In the genomic region with DNA sequence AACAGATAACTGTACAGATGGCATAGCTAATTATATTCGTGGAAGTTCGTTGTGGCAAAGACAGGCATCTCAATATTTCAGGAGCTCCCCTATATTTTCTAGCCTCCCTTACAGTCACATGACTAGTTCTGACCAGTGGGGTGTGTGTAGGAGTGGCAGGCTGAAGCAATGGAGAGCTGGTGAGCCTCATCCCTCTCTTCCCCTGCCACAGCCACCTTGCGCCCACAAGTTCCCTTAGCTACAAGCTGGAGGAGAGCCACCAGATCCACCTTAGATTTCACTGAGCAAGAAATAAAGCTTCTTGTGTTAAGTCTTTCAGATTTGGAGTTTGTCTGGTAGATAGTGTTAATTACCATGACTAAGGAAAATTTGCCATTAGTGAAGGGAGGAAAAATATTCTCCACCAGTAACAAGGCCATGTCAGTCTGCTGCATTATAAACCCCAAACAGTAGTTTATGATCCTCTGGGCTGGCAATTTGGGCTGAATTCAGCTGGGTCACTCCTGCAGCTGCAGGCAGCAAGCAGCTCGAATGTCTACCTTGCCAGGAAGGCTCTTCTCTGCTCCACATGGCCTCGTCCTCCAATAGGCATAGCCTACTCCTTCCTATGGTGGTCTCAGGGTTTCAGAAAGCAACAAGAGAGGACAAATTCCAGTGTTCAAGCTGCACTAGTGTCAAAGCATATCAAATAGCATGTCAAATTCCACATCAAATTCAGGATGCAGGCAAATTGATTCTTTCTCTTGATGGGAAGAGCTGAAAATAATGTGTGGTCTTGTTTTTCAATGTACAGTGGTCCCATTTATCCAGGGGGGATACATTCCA, we compare ENCODE assay signal across 13 cellular contexts. TPM values are rescaled to one million over a fixed set of nuclear protein-coding genes. Genes with fewer than 3 reads are reported as not detected.
DNase-seq lines count a peak whose midpoint lies in the region; ATAC-seq and TF ChIP-seq lines count a peak whose summit lies in the region.
"Had no signal": no experiment of that assay in that cellular context is flagged by ENCODE, and none has a peak within 500 bp of the region (broad histone marks: within the 10 kb centered on the region; RNA-seq: fewer than 3 reads in every experiment).

No MANE protein-coding gene starts in this region.

- POLR2A ChIA-PET in MCF 10A (lab: Yijun Ruan, JAX) = interaction anchor here (0.7 to 13.1 kb wide), 11 partner anchors 9 to 77 kb away, joined by 3 to 198 read pairs (median 9); a partner anchor contains a TSS

- BruUV-seq in MCF 10A (replicated peaks; lab: Mats Ljungman, UMichigan) = TSS peak; percentile 3

- ATAC-seq in foreskin keratinocyte = peak; percentile 27
- ATAC-seq in HG03175 (IDR thresholded peaks at IDR 0.05; ENCODE audit: unreplicated experiment) = no peak
- no peak for ATAC-seq in HG03460 (IDR thresholded peaks at IDR 0.05; ENCODE audit: unreplicated experiment)
- ATAC-seq in heart right ventricle = no peak
- ATAC-seq: effector memory CD8-positive, alpha-beta T cell had no signal

- H3K36me3 ChIP-seq in breast epithelium (no peaks in the 10 kb centered on the region), Peyer's patch (peaks cover 0 to 13% (median 0%) of the 10 kb centered on the region in 3 donors), WERI-Rb-1 (peaks cover 12% of the 10 kb centered on the region), heart right ventricle (peaks cover 0 to 24% (median 0%) of the 10 kb centered on the region in 9 donors)

- H3K27me3 Mint-ChIP-seq in MCF 10A (ENCODE audit: insufficient read depth, unreplicated experiment) = no peaks in the 10 kb centered on the region
- H3K27me3 Mint-ChIP-seq: activated CD4-positive, alpha-beta memory T cell treated with anti-CD3 and anti-CD28 coated beads for 36 hours; effector memory CD8-positive, alpha-beta T cell had no signal

- H3K27me3 ChIP-seq in breast epithelium (no peaks in the 10 kb centered on the region), Peyer's patch (no peaks in the 10 kb centered on the region), foreskin keratinocyte (no peaks in the 10 kb centered on the region), WERI-Rb-1 (ENCODE audit: insufficient read depth, low read depth, severe bottlenecking) (no peaks in the 10 kb centered on the region), heart right ventricle (no peaks in the 10 kb centered on the region)

- H3K4me1 Mint-ChIP-seq in MCF 10A (ENCODE audit: insufficient read depth, unreplicated experiment) = peaks cover 16% of the 10 kb centered on the region

- intact Hi-C loops in MCF 10A (cut with micrococcal nuclease) = loop anchor here (2.0 kb wide), 1 partner anchor 38 kb away; no protein-coding TSS in a partner anchor
- intact Hi-C loops in breast epithelium (cut with DNase I; ENCODE audit: low total_unique reads) = loop anchor here (10.0 kb wide), 1 partner anchor 46 kb away; no protein-coding TSS in a partner anchor
- intact Hi-C loops in heart right ventricle (cut with DNase I) = loop anchor here in 4 of 10 donors (10.0 kb wide), 3 partner anchors 46 to 74 kb away; a partner anchor contains a TSS

- H3K4me1 ChIP-seq in breast epithelium = no peaks in the 10 kb centered on the region
- H3K4me1 ChIP-seq in Peyer's patch = peaks cover 3 to 9% (median 3%) of the 10 kb centered on the region in 4 donors
- H3K4me1 ChIP-seq in foreskin keratinocyte = peaks cover 13% of the 10 kb centered on the region
- H3K4me1 ChIP-seq in heart right ventricle = no peaks in the 10 kb centered on the region

- no peak for TF ChIP-seq POLR2A in breast epithelium (IDR thresholded peaks at IDR 0.05)
- no peak for TF ChIP-seq POLR2A in Peyer's patch (IDR thresholded peaks at IDR 0.05)

- TF ChIP-seq CTCF in MCF 10A (IDR thresholded peaks at IDR 0.05; ENCODE audit: unreplicated experiment) = no peak
- TF ChIP-seq CTCF in breast epithelium (IDR thresholded peaks at IDR 0.05) = no peak
- TF ChIP-seq CTCF in Peyer's patch (IDR thresholded peaks at IDR 0.05) = no peak
- TF ChIP-seq CTCF in foreskin keratinocyte (conservative IDR thresholded peaks at IDR 0.05) = no peak
- no peak for TF ChIP-seq CTCF in WERI-Rb-1 (IDR thresholded peaks at IDR 0.05; ENCODE audit: low read depth, low read length)
- no peak for TF ChIP-seq CTCF in heart right ventricle (IDR thresholded peaks at IDR 0.05)

- peak overlapping the region; percentile 31 for H3K4me3 Mint-ChIP-seq in MCF 10A (ENCODE audit: unreplicated experiment)
- H3K4me3 Mint-ChIP-seq: activated CD4-positive, alpha-beta memory T cell treated with anti-CD3 and anti-CD28 coated beads for 36 hours; CD14-positive monocyte; effector memory CD8-positive, alpha-beta T cell had no signal

- H3K36me3 Mint-ChIP-seq in MCF 10A (ENCODE audit: insufficient read depth, unreplicated experiment) = peaks cover 30% of the 10 kb centered on the region

- CTCF ChIA-PET in MCF 10A (lab: Yijun Ruan, JAX) = interaction anchor here (0.6 to 6.2 kb wide), 12 partner anchors 14 to 49 kb away, joined by 3 to 45 read pairs (median 4); a partner anchor contains a TSS

- no peaks in the 10 kb centered on the region for H3K9me3 Mint-ChIP-seq in MCF 10A (ENCODE audit: unreplicated experiment)
- H3K9me3 Mint-ChIP-seq: activated CD4-positive, alpha-beta memory T cell treated with anti-CD3 and anti-CD28 coated beads for 36 hours; effector memory CD8-positive, alpha-beta T cell had no signal

- 71 to 79% methylated on average over 5 of the region's 5 CpGs for WGBS in heart right ventricle, 2 donors

- H3K27ac ChIP-seq in breast epithelium (no peak overlapping the region), Peyer's patch (peak overlapping the region in 3 of 4 donors; percentile 28 to 79 (median 33)), foreskin keratinocyte (peak overlapping the region; percentile 94), WERI-Rb-1 (no peak overlapping the region), heart right ventricle (no peak overlapping the region)

- H3K9me3 ChIP-seq in breast epithelium (no peaks in the 10 kb centered on the region), Peyer's patch (no peaks in the 10 kb centered on the region), WERI-Rb-1 (ENCODE audit: severe bottlenecking) (no peaks in the 10 kb centered on the region), heart right ventricle (no peaks in the 10 kb centered on the region)

- DNase-seq in MCF 10A (ENCODE audit: unreplicated experiment) = no peak
- DNase-seq in breast epithelium (ENCODE audit: low spot score in 2 of 2) = no peak
- no peak for DNase-seq in Peyer's patch
- DNase-seq in foreskin keratinocyte = peak in 1 of 2 donors; percentile 72
- no peak for DNase-seq in WERI-Rb-1
- no peak for DNase-seq in heart right ventricle
- DNase-seq: activated CD4-positive, alpha-beta memory T cell treated with anti-CD3 and anti-CD28 coated beads for 36 hours; effector memory CD8-positive, alpha-beta T cell; NCI-H2029 had no signal

- H3K4me3 ChIP-seq in breast epithelium = no peak overlapping the region
- H3K4me3 ChIP-seq in Peyer's patch = no peak overlapping the region
- H3K4me3 ChIP-seq in WERI-Rb-1 (ENCODE audit: low read depth, low read length) = no peak overlapping the region
- no peak overlapping the region for H3K4me3 ChIP-seq in heart right ventricle
- H3K4me3 ChIP-seq: smooth muscle cell had no signal

- peak overlapping the region; percentile 78 for H3K27ac Mint-ChIP-seq in MCF 10A (ENCODE audit: low read depth, unreplicated experiment)
- H3K27ac Mint-ChIP-seq: activated CD4-positive, alpha-beta memory T cell treated with anti-CD3 and anti-CD28 coated beads for 36 hours; effector memory CD8-positive, alpha-beta T cell had no signal

RNA-seq across cellular contexts. Expression of a gene that starts 7.4 kb away (rescaled TPM):
- total RNA-seq in MCF 10A (2022) = 353 and 488 TPM in 2 replicates
- total RNA-seq in breast epithelium = 10 to 100 TPM; 61.3 to 69.5 (median 66.2) TPM
- total RNA-seq in Peyer's patch = 100 to 1,000 TPM; 133 to 254 (median 154) TPM
- total RNA-seq in foreskin keratinocyte = 81.2 and 198 TPM in 2 replicates
- polyA plus RNA-seq in foreskin keratinocyte = 115 and 292 TPM in 2 replicates
- total RNA-seq in heart right ventricle = 10 to 100 TPM; 32.0 to 74.2 (median 41.4) TPM
- polyA plus RNA-seq in heart right ventricle = 10 to 100 TPM; 57.9 to 86.8 TPM

RNA-seq across cellular contexts. Expression of a gene that starts 20.1 kb away (rescaled TPM):
- 477 and 598 TPM in 2 replicates for total RNA-seq in MCF 10A (2022)
- total RNA-seq in breast epithelium = 10 to 100 TPM in 2 of 3 donors, 1 to 10 TPM in 1; 4.5 to 18.0 (median 14.5) TPM
- total RNA-seq in Peyer's patch = 10 to 100 TPM in 2 of 4 donors, 1 to 10 TPM in 2; 8.3 to 22.7 (median 12.1) TPM
- 72.4 and 207 TPM in 2 replicates for total RNA-seq in foreskin keratinocyte
- polyA plus RNA-seq in foreskin keratinocyte = 74.9 and 203 TPM in 2 replicates
- 1 to 10 TPM in 7 of 10 donors, under 1 TPM in 3; 0.33 to 4.3 (median 1.1) TPM for total RNA-seq in heart right ventricle
- 10 to 100 TPM in 1 of 2 donors, 1 to 10 TPM in 1; 1.4 to 10.6 TPM for polyA plus RNA-seq in heart right ventricle

RNA-seq across cellular contexts. Expression of a gene that starts 53.8 kb away (rescaled TPM):
- 8.2 and 8.4 TPM in 2 replicates for total RNA-seq in MCF 10A (2022)
- total RNA-seq in breast epithelium = 10 to 100 TPM in 2 of 3 donors, 1 to 10 TPM in 1; 9.4 to 22.3 (median 21.8) TPM
- 1 to 10 TPM; 2.1 to 5.5 (median 4.6) TPM for total RNA-seq in Peyer's patch
- 26.7 and 35.6 TPM in 2 replicates for total RNA-seq in foreskin keratinocyte
- 39.3 and 53.5 TPM in 2 replicates for polyA plus RNA-seq in foreskin keratinocyte
- total RNA-seq in heart right ventricle = 10 to 100 TPM; 12.1 to 32.3 (median 19.1) TPM
- 10 to 100 TPM; 31.1 to 53.9 TPM for polyA plus RNA-seq in heart right ventricle

Comparison
In these comparisons a context has a peak if more than half of its experiments do, and no peak if none do; other contexts are left out.
1. H3K27ac ChIP-seq: peak in Peyer's patch (3 of 4) and foreskin keratinocyte (single experiment); none in breast epithelium (0 of 2), WERI-Rb-1 (single experiment) and heart right ventricle (0 of 10).